Comparison of ENCODE assay signal across 17 cellular contexts in the genomic region with DNA sequence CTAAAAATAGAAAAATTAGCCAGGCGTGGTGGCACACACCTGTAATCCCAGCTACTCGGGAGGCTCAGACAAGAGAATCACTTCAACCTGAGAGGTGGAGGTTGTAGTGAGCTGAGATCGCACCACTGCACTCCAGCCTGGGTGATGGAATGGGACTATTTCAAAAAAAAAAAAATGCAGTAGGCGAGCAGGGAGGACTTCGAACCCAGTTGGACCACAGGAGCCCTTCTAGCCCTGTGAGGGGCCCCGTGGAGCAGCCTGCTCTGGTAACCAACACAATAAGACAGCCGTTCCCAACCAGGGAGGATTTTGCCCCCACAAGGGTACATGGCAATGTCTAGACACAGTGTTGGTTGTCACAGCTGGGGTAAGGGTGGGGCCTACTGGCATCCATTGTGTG.
"Had no signal": no experiment of that assay in that cellular context is flagged by ENCODE, and none has a peak within 500 bp of the region (broad histone marks: within the 10 kb centered on the region; RNA-seq: fewer than 3 reads in every experiment).

No MANE protein-coding gene starts in this region.

- H3K4me1 ChIP-seq: suprapubic skin had no signal

- H3K4me3 ChIP-seq: esophagus muscularis mucosa, lung, smooth muscle cell, suprapubic skin, thyroid gland had no signal

- ATAC-seq: left lobe of liver; stimulated activated effector memory CD8-positive, alpha-beta T cell treated with anti-CD3 and anti-CD28 coated beads, Interleukin-12 subunit alpha, Interleukin-12 subunit beta, amount 100 ng/mL, for 72 hours had no signal

- H3K27ac ChIP-seq: epithelial cell of prostate, neutrophil, suprapubic skin had no signal

- H3K36me3 ChIP-seq: neutrophil had no signal

- FAIRE-seq: urothelium cell line had no signal

- H3K9me3 ChIP-seq: esophagus muscularis mucosa, neutrophil, suprapubic skin, thyroid gland had no signal

- DNase-seq: effector memory CD4-positive, alpha-beta T cell; hippocampal formation; kidney glomerular epithelial cell; naive B cell; stimulated activated CD4-positive, alpha-beta T cell treated with anti-CD3 and anti-CD28 coated beads, Interleukin-2, amount 100 ng/mL, for 48 hours; stimulated activated CD8-positive, alpha-beta memory T cell treated with anti-CD3 and anti-CD28 coated beads, Interleukin-4, amount 100 ng/mL, for 48 hours; stimulated activated naive CD8-positive, alpha-beta T cell treated with anti-CD3 and anti-CD28 coated beads, Interleukin-15, Interleukin-2, amounts not matched to agents 100 U/mL and 50 U/mL, for 24 hours; thyroid gland had no signal

- H3K4me2 ChIP-seq: smooth muscle cell had no signal

- H3K27me3 ChIP-seq: esophagus muscularis mucosa, neutrophil, suprapubic skin, thyroid gland had no signal
